Comparison of ENCODE assay signal across 1 cellular context in genomic region chr12:121279507-121279915, GRCh38.
TF ChIP-seq lines count a peak whose summit lies in the region.

No MANE protein-coding gene starts in this region.

TF ChIP-seq in WTC11, 78 proteins besides CTCF, POLR2A, EP300 and RAD21 (continued from another document):
- no peak for TF ChIP-seq AR (CRISPR knock-in tag; IDR thresholded peaks at IDR 0.05)
- TF ChIP-seq ZNF532 (CRISPR knock-in tag; IDR thresholded peaks at IDR 0.05; ENCODE audit: borderline replicate concordance) = no peak
- no peak for TF ChIP-seq MXD4 (CRISPR knock-in tag; IDR thresholded peaks at IDR 0.05; ENCODE audit: borderline replicate concordance)
